19 cellular contexts compared by ENCODE assay signal in the genomic region with DNA sequence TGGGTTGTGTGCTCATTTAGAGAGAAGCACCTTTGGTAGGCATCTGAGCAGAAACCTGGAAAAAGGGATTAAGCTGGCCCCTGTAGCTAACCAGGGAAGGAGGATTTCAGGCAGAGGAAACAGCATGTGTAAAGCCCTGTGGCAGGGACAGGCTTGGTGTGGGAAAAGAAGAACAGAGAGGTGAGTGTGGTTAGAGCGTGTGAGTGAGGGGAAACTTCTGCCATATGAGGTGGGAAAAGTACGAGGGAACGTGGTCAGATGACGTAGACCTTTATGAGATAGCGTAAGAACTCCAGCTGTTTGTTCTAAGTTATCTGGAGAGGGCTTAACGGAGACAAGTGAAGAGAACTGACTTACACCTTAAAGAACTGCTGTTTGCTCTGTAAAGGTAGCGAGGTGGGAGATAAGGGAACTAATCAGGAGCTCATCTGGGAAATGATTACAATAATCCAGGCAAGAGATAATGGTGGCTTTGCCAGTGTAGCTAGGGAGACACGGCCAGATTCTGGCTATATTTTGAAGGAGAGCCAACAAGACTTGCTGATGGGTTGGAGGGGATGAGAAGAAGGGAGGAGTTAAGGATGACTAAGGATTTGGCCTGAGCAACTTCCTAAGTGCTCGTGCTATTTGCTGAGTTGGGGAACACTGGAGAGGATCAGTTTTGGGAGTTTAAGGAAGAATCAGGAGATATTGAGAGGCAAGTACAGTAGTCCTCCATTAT.
DNase-seq lines count a peak whose midpoint lies in the region; ATAC-seq and TF ChIP-seq lines count a peak whose summit lies in the region.
"Had no signal": no experiment of that assay in that cellular context is flagged by ENCODE, and none has a peak within 500 bp of the region (broad histone marks: within the 10 kb centered on the region; RNA-seq: fewer than 3 reads in every experiment).

No MANE protein-coding gene starts in this region.

- H3K4me1 ChIP-seq in hepatocyte (ENCODE audit: insufficient read depth) (no peaks in the 10 kb centered on the region), thyroid gland (no peaks in the 10 kb centered on the region), HAP-1 (0 out of 2 replicates have a peak, but pooled peaks cover 2% of the 10 kb centered on the region)
- H3K4me1 ChIP-seq: BLaER1 treated with 17β-estradiol and CSF1 and Interleukin-3, amounts not matched to agents 10 nM and 100 nM; heart left ventricle had no signal

- H3K9me2 ChIP-seq in hepatocyte (replicated peaks; ENCODE audit: insufficient read depth), result no peaks in the 10 kb centered on the region

- intact Hi-C loops in thyroid gland (cut with DNase I), result no loop called here

- WGBS in hepatocyte (ENCODE audit: low lambda C conversion rate, missing lambda C conversion rate), result 43% methylated on average over 9 of the region's 9 CpGs
- 72 to 75% methylated on average over 9 of the region's 9 CpGs for WGBS in thyroid gland, 2 donors

- no peaks in the 10 kb centered on the region for H3K79me2 ChIP-seq in hepatocyte

- DNase-seq in EH (ENCODE audit: low read depth) (peak; percentile 31), HCEC 1CT (peak; percentile 38), astrocyte of the cerebellum (ENCODE audit: low read depth) (peak; percentile 28), hepatocyte (ENCODE audit: low spot score) (peak; percentile 6), GDM1 (lab: John Stamatoyannopoulos, UW) (no peak), thyroid gland (no peak), HAP-1 (ENCODE audit: low spot score in 2 of 2) (no peak)
- DNase-seq: activated CD8-positive, alpha-beta memory T cell treated with anti-CD3 and anti-CD28 coated beads, Interleukin-2, amount 10 ng/mL, durations not matched to agents 7 days and 5 days; activated naive CD4-positive, alpha-beta T cell treated with Interleukin-2 at 50 U/mL for 16 hours; heart left ventricle; left colon; MV-4-11; stimulated activated CD4-positive, alpha-beta T cell treated with anti-CD3 and anti-CD28 coated beads, Interleukin-4, amount 100 ng/mL, for 1 hour; trophoblast cell had no signal

- H4K20me1 ChIP-seq in hepatocyte (ENCODE audit: insufficient read depth, poor library complexity, severe bottlenecking), result no peaks in the 10 kb centered on the region
- H4K20me1 ChIP-seq: BLaER1 treated with 17β-estradiol and CSF1 and Interleukin-3, amounts not matched to agents 10 nM and 100 nM had no signal

- TF ChIP-seq CTCF in astrocyte of the cerebellum (IDR thresholded peaks at IDR 0.05; ENCODE audit: low read depth, low read length, missing control alignments), result no peak
- no peak for TF ChIP-seq CTCF in hepatocyte (IDR thresholded peaks at IDR 0.05; ENCODE audit: poor library complexity)
- no peak for TF ChIP-seq CTCF in thyroid gland (IDR thresholded peaks at IDR 0.05)

- no peak overlapping the region for H3K4me3 ChIP-seq in astrocyte of the cerebellum (ENCODE audit: low read depth, low read length)
- no peak overlapping the region for H3K4me3 ChIP-seq in hepatocyte
- H3K4me3 ChIP-seq in thyroid gland (replicated peaks in 1 of 3), result no peak overlapping the region
- no peak overlapping the region for H3K4me3 ChIP-seq in HAP-1
- H3K4me3 ChIP-seq: BLaER1 treated with 17β-estradiol and CSF1 and Interleukin-3, amounts not matched to agents 10 nM and 100 nM; cardiac muscle cell; heart left ventricle had no signal

- no peaks in the 10 kb centered on the region for H3K9me3 ChIP-seq in hepatocyte (ENCODE audit: low read depth)
- no peaks in the 10 kb centered on the region for H3K9me3 ChIP-seq in thyroid gland
- no peaks in the 10 kb centered on the region for H3K9me3 ChIP-seq in HAP-1
- H3K9me3 ChIP-seq: BLaER1 treated with 17β-estradiol and CSF1 and Interleukin-3, amounts not matched to agents 10 nM and 100 nM; heart left ventricle had no signal

- ATAC-seq in activated CD4-positive, CD25-positive, alpha-beta regulatory T cell treated with anti-CD3 and anti-CD28 coated beads, Interleukin-2, amount 50 U/mL, for 24 hours, result no peak
- ATAC-seq: activated CD8-positive, alpha-beta memory T cell treated with anti-CD3 and anti-CD28 coated beads, Interleukin-2, amount 10 ng/mL, durations not matched to agents 7 days and 5 days; HCT116; left colon; WTC11 had no signal

- H3K4me2 ChIP-seq in hepatocyte, result peak overlapping the region; percentile 7
- H3K4me2 ChIP-seq: BLaER1 treated with 17β-estradiol and CSF1 and Interleukin-3, amounts not matched to agents 10 nM and 100 nM had no signal

- H3K27me3 ChIP-seq in hepatocyte (no peaks in the 10 kb centered on the region), thyroid gland (no peaks in the 10 kb centered on the region), HAP-1 (ENCODE audit: low read depth) (peaks cover 3% of the 10 kb centered on the region)
- H3K27me3 ChIP-seq: BLaER1 treated with 17β-estradiol and CSF1 and Interleukin-3, amounts not matched to agents 10 nM and 100 nM; cardiac muscle cell had no signal

- no peak for TF ChIP-seq POLR2A in thyroid gland (IDR thresholded peaks at IDR 0.05)

- H2AFZ ChIP-seq in hepatocyte, result peak overlapping the region; percentile 21

- H3K36me3 ChIP-seq in hepatocyte (replicated peaks; ENCODE audit: insufficient read depth, low read depth), result no peaks in the 10 kb centered on the region
- H3K36me3 ChIP-seq in thyroid gland, result no peaks in the 10 kb centered on the region
- H3K36me3 ChIP-seq in HAP-1 (replicated peaks), result no peaks in the 10 kb centered on the region
- H3K36me3 ChIP-seq: BLaER1 treated with 17β-estradiol and CSF1 and Interleukin-3, amounts not matched to agents 10 nM and 100 nM; cardiac muscle cell; heart left ventricle had no signal

- H3K27ac ChIP-seq in hepatocyte (no peak overlapping the region), thyroid gland (no peak overlapping the region)
- H3K27ac ChIP-seq: BLaER1 treated with 17β-estradiol and CSF1 and Interleukin-3, amounts not matched to agents 10 nM and 100 nM; cardiac muscle cell; heart left ventricle had no signal

- in situ Hi-C loops in astrocyte of the cerebellum (cut with HindIII; ENCODE audit: low sequenced_read_pairs), result no loop called here
- in situ Hi-C loops in HAP-1 (cut with MboI; ENCODE audit: low sequenced_read_pairs), result loop anchor here (25.0 kb wide), 1 partner anchor 203 kb away; no protein-coding TSS in a partner anchor

Comparison
In these comparisons a context has a peak if more than half of its experiments do, and no peak if none do; other contexts are left out.
1. DNase-seq: peak in EH (single experiment), HCEC 1CT (single experiment), astrocyte of the cerebellum (single experiment) and hepatocyte (single experiment); none in GDM1 (single experiment), thyroid gland (0 of 2) and HAP-1 (0 of 2).